29 cellular contexts compared by ENCODE assay signal in the genomic region with DNA sequence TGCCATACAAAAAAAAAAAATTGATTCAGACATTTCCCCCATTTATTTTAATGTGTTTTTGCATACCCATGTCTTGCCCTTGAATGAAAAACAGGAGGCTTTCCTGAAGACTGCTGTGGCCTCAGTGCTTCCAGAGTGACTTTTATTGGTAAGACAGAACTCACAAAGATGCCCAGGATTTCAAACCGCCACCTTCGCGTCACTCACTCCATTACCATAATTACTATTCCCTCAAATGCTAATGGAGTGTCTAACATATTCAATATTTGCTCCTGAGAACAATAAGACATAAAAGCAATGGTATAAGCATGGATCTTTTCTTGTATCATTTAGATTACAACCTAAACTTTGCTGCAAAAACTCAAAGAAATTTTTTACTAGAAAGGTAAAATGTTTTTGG.
DNase-seq lines count a peak whose midpoint lies in the region; TF ChIP-seq lines count a peak whose summit lies in the region.
"Had no signal": no experiment of that assay in that cellular context is flagged by ENCODE, and none has a peak within 500 bp of the region (broad histone marks: within the 10 kb centered on the region; RNA-seq: fewer than 3 reads in every experiment).

No MANE protein-coding gene starts in this region.

- TF ChIP-seq EP300 in neural cell (conservative IDR thresholded peaks at IDR 0.05; ENCODE audit: poor library complexity, severe bottlenecking): no peak

- H3K9me3 ChIP-seq in HAP-1 (no peaks in the 10 kb centered on the region), neural cell (ENCODE audit: low read length) (no peaks in the 10 kb centered on the region)
- H3K9me3 ChIP-seq: A549; BE2C; BLaER1; BLaER1 treated with 17β-estradiol and CSF1 and Interleukin-3, amounts not matched to agents 10 nM and 100 nM; Caco-2 had no signal

- no peaks in the 10 kb centered on the region for H4K20me1 ChIP-seq in neural cell (ENCODE audit: insufficient read depth)
- H4K20me1 ChIP-seq: BLaER1; BLaER1 treated with 17β-estradiol and CSF1 and Interleukin-3, amounts not matched to agents 10 nM and 100 nM had no signal

- no peak overlapping the region for H3K4me2 ChIP-seq in neural cell (ENCODE audit: low read length)
- H3K4me2 ChIP-seq: A549; BLaER1; BLaER1 treated with 17β-estradiol and CSF1 and Interleukin-3, amounts not matched to agents 10 nM and 100 nM had no signal

- no peak overlapping the region for H3K9ac ChIP-seq in neural cell (ENCODE audit: low read length)
- H3K9ac ChIP-seq: BLaER1; BLaER1 treated with 17β-estradiol and CSF1 and Interleukin-3, amounts not matched to agents 10 nM and 100 nM had no signal

- peak overlapping the region; percentile 10 for H3K27ac ChIP-seq in neural cell (ENCODE audit: low read length)
- H3K27ac ChIP-seq: 22Rv1; A549; BLaER1; BLaER1 treated with 17β-estradiol and CSF1 and Interleukin-3, amounts not matched to agents 10 nM and 100 nM; C4-2B had no signal

- no peak overlapping the region for H3K4me3 ChIP-seq in HAP-1
- no peak overlapping the region for H3K4me3 ChIP-seq in neural cell (ENCODE audit: low read length)
- H3K4me3 ChIP-seq: A549; BLaER1; BLaER1 treated with 17β-estradiol and CSF1 and Interleukin-3, amounts not matched to agents 10 nM and 100 nM had no signal

- no peak for TF ChIP-seq CTCF in neural cell (IDR thresholded peaks at IDR 0.05; ENCODE audit: poor library complexity, severe bottlenecking)

- no peak overlapping the region for H2AFZ ChIP-seq in neural cell (ENCODE audit: low read depth, low read length)

- H3K4me1 ChIP-seq in HAP-1: peaks cover 53% of the 10 kb centered on the region
- H3K4me1 ChIP-seq: A549; BE2C; BLaER1; BLaER1 treated with 17β-estradiol and CSF1 and Interleukin-3, amounts not matched to agents 10 nM and 100 nM had no signal

- in situ Hi-C loops in HAP-1 (cut with MboI; ENCODE audit: low sequenced_read_pairs): no loop called here

- H3K36me3 ChIP-seq in HAP-1 (replicated peaks) (no peaks in the 10 kb centered on the region), neural cell (ENCODE audit: insufficient read depth, low read length) (no peaks in the 10 kb centered on the region)
- H3K36me3 ChIP-seq: BE2C; BLaER1; BLaER1 treated with 17β-estradiol and CSF1 and Interleukin-3, amounts not matched to agents 10 nM and 100 nM had no signal

- no peaks in the 10 kb centered on the region for H3K9me2 ChIP-seq in neural cell (ENCODE audit: insufficient read depth, low read length)

- H3K79me2 ChIP-seq in neural cell (replicated peaks; ENCODE audit: insufficient read depth, low read length): no peaks in the 10 kb centered on the region

- DNase-seq in HAP-1 (ENCODE audit: low spot score in 2 of 2): peak; percentile 72 to 93
- DNase-seq in NCI-H345 (lab: John Stamatoyannopoulos, UW): no peak
- no peak for DNase-seq in superior temporal gyrus (ENCODE audit: extremely low spot score)
- DNase-seq: 8988T; ACHN; AML-193; BE2C; C1 segment of cervical spinal cord; Caco-2; Calu3; CD4-positive, alpha-beta memory T cell; CD4-positive, alpha-beta T cell; CD4-positive, CD25-positive, alpha-beta regulatory T cell; CD8-positive, alpha-beta memory T cell; CD8-positive, alpha-beta T cell; COR-L47; DMS 273 treated with DMSO at 0.1 percent for 48 hours; DMS153; DMS53; DMS79; DMS79 treated with DMSO at 0.1 percent for 48 hours; DND-41; EL had no signal

- H3K27me3 ChIP-seq in HAP-1 (ENCODE audit: low read depth) (no peaks in the 10 kb centered on the region), neural cell (ENCODE audit: insufficient read depth, low read depth, low read length) (no peaks in the 10 kb centered on the region)
- H3K27me3 ChIP-seq: BLaER1; BLaER1 treated with 17β-estradiol and CSF1 and Interleukin-3, amounts not matched to agents 10 nM and 100 nM had no signal

- no peaks in the 10 kb centered on the region for H3F3A ChIP-seq in neural cell (ENCODE audit: insufficient read depth, low read length, poor library complexity, severe bottlenecking)

- TF ChIP-seq RAD21 in neural cell (conservative IDR thresholded peaks at IDR 0.05): no peak

TF ChIP-seq in neural cell, 6 proteins besides CTCF, POLR2A, EP300 and RAD21:
- TF ChIP-seq TAF1 (IDR thresholded peaks at IDR 0.05; ENCODE audit: low read depth): no peak
- no peak for TF ChIP-seq EZH2 (IDR thresholded peaks at IDR 0.05; ENCODE audit: borderline replicate concordance, insufficient read depth, low read length, poor library complexity, severe bottlenecking)
- no peak for TF ChIP-seq REST (IDR thresholded peaks at IDR 0.05; ENCODE audit: borderline replicate concordance)
- no peak for TF ChIP-seq POLR2AphosphoS5 (IDR thresholded peaks at IDR 0.05)
- TF ChIP-seq SMC3 (conservative IDR thresholded peaks at IDR 0.05; ENCODE audit: poor library complexity): no peak
- TF ChIP-seq MXI1 (conservative IDR thresholded peaks at IDR 0.05; ENCODE audit: poor library complexity, severe bottlenecking): no peak

Comparison
In these comparisons a context has a peak if more than half of its experiments do, and no peak if none do; other contexts are left out.
1. DNase-seq: peak in HAP-1 (2 of 2); none in NCI-H345 (single experiment) and superior temporal gyrus (single experiment).